ENCODE assay signal across 8 cellular contexts in genomic region chr7:768881-769504, GRCh38. TPM values are rescaled to one million over a fixed set of nuclear protein-coding genes. Genes with fewer than 3 reads are reported as not detected.
A peak's percentile ranks its signal among the peaks of the same experiment; 100 is the strongest.
DNase-seq lines count a peak whose midpoint lies in the region; ATAC-seq and TF ChIP-seq lines count a peak whose summit lies in the region.
"Had no signal": no experiment of that assay in that cellular context is flagged by ENCODE, and none has a peak within 500 bp of the region (broad histone marks: within the 10 kb centered on the region; RNA-seq: fewer than 3 reads in every experiment).

No MANE protein-coding gene starts in this region.

- H3K9me2 ChIP-seq in SK-N-SH, result no peaks in the 10 kb centered on the region

- 59% methylated on average over 22 of the region's 36 CpGs for WGBS in SK-N-SH (ENCODE audit: low lambda C conversion rate)
- 58 to 67% methylated on average over 36 of the region's 36 CpGs for WGBS in heart right ventricle, 2 donors

- CTCF ChIA-PET in SK-N-SH (lab: Yijun Ruan, JAX), result interaction anchor here (1.1 to 5.8 kb wide), 8 partner anchors 10 to 451 kb away, joined by 3 to 42 read pairs (median 10); no protein-coding TSS in a partner anchor

- peak in 7 of 8 donors; percentile 10 to 56 (median 25) for ATAC-seq in heart right ventricle
- no peak for ATAC-seq in HG03439 (IDR thresholded peaks at IDR 0.05; ENCODE audit: unreplicated experiment)
- ATAC-seq in HG02571 (IDR thresholded peaks at IDR 0.05; ENCODE audit: unreplicated experiment), result no peak

- DNase-seq in HFFc6 (no peak), SK-N-SH (peak; percentile 78), heart right ventricle (peak in 1 of 2 donors; percentile 60), skeletal muscle cell (ENCODE audit: low read depth) (peak; percentile 43), SIG-M5 treated with dmso at 0.1 percent for 504 hours (lab: John Stamatoyannopoulos, UW; ENCODE audit: unreplicated experiment) (no peak)
- DNase-seq: lower lobe of right lung had no signal

- peaks cover 4% of the 10 kb centered on the region; the same call in 1 of the 2 replicates for H3K27me3 Mint-ChIP-seq in HFFc6 (ENCODE audit: insufficient read depth)

- peak overlapping the region; percentile 73 for H2AFZ ChIP-seq in SK-N-SH (ENCODE audit: low read depth)

- H3K27me3 ChIP-seq in SK-N-SH (ENCODE audit: insufficient read depth) (no peaks in the 10 kb centered on the region), heart right ventricle (no peaks in the 10 kb centered on the region)

- H3K9me3 Mint-ChIP-seq in HFFc6, result no peaks in the 10 kb centered on the region

- H3K4me1 Mint-ChIP-seq in HFFc6 (ENCODE audit: low read depth), result no peaks in the 10 kb centered on the region

- peak overlapping the region; percentile 83 for H3K4me2 ChIP-seq in SK-N-SH

- peak; percentile 11; the same call in 1 of the 2 replicates for TF ChIP-seq RAD21 in SK-N-SH (IDR thresholded peaks at IDR 0.05; ENCODE audit: low read length)

- no peaks in the 10 kb centered on the region for H3K9me3 ChIP-seq in SK-N-SH
- H3K9me3 ChIP-seq in heart right ventricle, result no peaks in the 10 kb centered on the region
- H3K9me3 ChIP-seq: lower lobe of right lung had no signal

- H3K9ac ChIP-seq in SK-N-SH, result peak overlapping the region; percentile 45

- H3K36me3 Mint-ChIP-seq in HFFc6 (ENCODE audit: low read depth), result peaks cover 22% of the 10 kb centered on the region

- H3K27ac Mint-ChIP-seq in HFFc6, result no peak overlapping the region

- TF ChIP-seq CTCF in HFFc6 (IDR thresholded peaks at IDR 0.05) (peak; percentile 36; the same call in 1 of the 2 replicates), SK-N-SH (IDR thresholded peaks at IDR 0.05) (peak; percentile 39), heart right ventricle (IDR thresholded peaks at IDR 0.05) (peak in 3 of 9 donors; percentile 13 to 23 (median 20))

- H3K36me3 ChIP-seq in SK-N-SH (replicated peaks in 1 of 2; ENCODE audit: control insufficient read depth in 1 of 2, insufficient read depth in 2 of 2, low read length in 1 of 2) (peaks cover 33 to 43% of the 10 kb centered on the region in 2 experiments), heart right ventricle (peaks cover 0 to 53% (median 24%) of the 10 kb centered on the region in 9 donors)

- no peaks in the 10 kb centered on the region for H4K20me1 ChIP-seq in SK-N-SH (ENCODE audit: insufficient read depth)

- intact Hi-C loops in heart right ventricle (cut with DNase I), result no loop called here

- H3F3A ChIP-seq in SK-N-SH (replicated peaks; ENCODE audit: insufficient read depth), result peaks cover 41% of the 10 kb centered on the region

- no peak overlapping the region for H3K4me3 Mint-ChIP-seq in HFFc6

- 0 out of 2 replicates have a peak, but pooled peaks cover 8% of the 10 kb centered on the region for H3K79me2 ChIP-seq in SK-N-SH (ENCODE audit: insufficient read depth)

- H3K27ac ChIP-seq in SK-N-SH (ENCODE audit: low read depth in 2 of 2, low read length in 1 of 2) (peak overlapping the region; percentile 90 to 98), heart right ventricle (peak overlapping the region in 4 of 10 donors; percentile 15 to 54 (median 34))
- H3K27ac ChIP-seq: lower lobe of right lung had no signal

- POLR2A ChIA-PET in SK-N-SH (lab: Yijun Ruan, JAX), result interaction anchor here (1.0 to 2.6 kb wide), 6 partner anchors 10 to 474 kb away, joined by 3 to 25 read pairs (median 8); partner anchors contain the start of gene PRKAR1B

- H3K4me1 ChIP-seq in SK-N-SH (ENCODE audit: control insufficient read depth in 1 of 2, insufficient read depth in 2 of 2, low read depth in 1 of 2, low read length in 1 of 2), result peaks cover 21 to 45% of the 10 kb centered on the region in 2 experiments
- peaks cover 19 to 41% (median 28%) of the 10 kb centered on the region in 9 donors for H3K4me1 ChIP-seq in heart right ventricle

- H3K4me3 ChIP-seq in SK-N-SH (ENCODE audit: low read depth in 2 of 2, low read length in 1 of 2) (peak overlapping the region; percentile 52 to 55), heart right ventricle (no peak overlapping the region), skeletal muscle cell (ENCODE audit: low read depth, low read length) (no peak overlapping the region)
- H3K4me3 ChIP-seq: lower lobe of right lung had no signal

- TF ChIP-seq EP300 in SK-N-SH (IDR thresholded peaks at IDR 0.05; ENCODE audit: borderline replicate concordance in 1 of 2, low read depth in 1 of 2, low read length in 1 of 2), result no peak

TF ChIP-seq in SK-N-SH, 30 proteins besides CTCF, POLR2A, EP300 and RAD21:
- TF ChIP-seq RFX5 (IDR thresholded peaks at IDR 0.05; ENCODE audit: low read length), result no peak
- peak; percentile 61; the same call in 1 of the 2 replicates for TF ChIP-seq NFIC (IDR thresholded peaks at IDR 0.05; ENCODE audit: borderline replicate concordance)
- TF ChIP-seq ZBTB33 (IDR thresholded peaks at IDR 0.05; ENCODE audit: borderline replicate concordance, low read depth), result peak; percentile 30; the same call in 1 of the 2 replicates

RNA-seq across cellular contexts. Expression of gene PRKAR1B, which starts 41.9 kb away (rescaled TPM):
- 10 to 100 TPM; 15.5 to 22.7 (median 17.1) TPM for total RNA-seq in HFFc6 (2021; fragmentation: NEBNext Ultra II Directional; extraction: Animal tissue kit (Norgen Biotek cat#: 25700))
- polyA plus RNA-seq in SK-N-SH (2012; rRNA removed), result 50.5 and 63.7 TPM in 2 replicates
- polyA plus RNA-seq in SK-N-SH (2012; cell fraction: cytosol; rRNA removed), result 43.8 and 69.6 TPM in 2 replicates
- 55.8 and 70.9 TPM in 2 replicates for polyA plus RNA-seq in SK-N-SH (2012; cell fraction: nucleus; rRNA removed)
- 10 to 100 TPM; 14.5 to 24.5 (median 21.2) TPM for total RNA-seq in heart right ventricle
- polyA plus RNA-seq in heart right ventricle, result 10 to 100 TPM in 1 of 2 donors, 1 to 10 TPM in 1; 5.0 to 15.7 TPM

RNA-seq across cellular contexts. Expression of gene DNAAF5, which starts 42.5 kb away (rescaled TPM):
- 10 to 100 TPM; 25.4 to 33.0 (median 27.5) TPM for total RNA-seq in HFFc6 (2021; fragmentation: NEBNext Ultra II Directional; extraction: Animal tissue kit (Norgen Biotek cat#: 25700))
- 51.8 and 58.5 TPM in 2 replicates for polyA plus RNA-seq in SK-N-SH (2012; rRNA removed)
- polyA plus RNA-seq in SK-N-SH (2012; cell fraction: cytosol; rRNA removed), result 29.0 and 41.8 TPM in 2 replicates
- polyA plus RNA-seq in SK-N-SH (2012; cell fraction: nucleus; rRNA removed), result 74.3 and 79.4 TPM in 2 replicates
- 10 to 100 TPM; 18.0 to 30.0 (median 25.3) TPM for total RNA-seq in heart right ventricle
- 10 to 100 TPM; 10.4 to 12.8 TPM for polyA plus RNA-seq in heart right ventricle

Comparison
In these comparisons a context has a peak if more than half of its experiments do, and no peak if none do; other contexts are left out.
1. DNase-seq: peak in SK-N-SH (single experiment) and skeletal muscle cell (single experiment); none in HFFc6 (single experiment) and SIG-M5 treated with dmso at 0.1 percent for 504 hours (single experiment).
2. H3K4me3 ChIP-seq: peak in SK-N-SH (2 of 2); none in heart right ventricle (0 of 10) and skeletal muscle cell (single experiment).
3. ATAC-seq: peak in heart right ventricle (7 of 8); none in HG03439 (single experiment) and HG02571 (single experiment).